ENCODE assay signal across 1 cellular context in the genomic region with DNA sequence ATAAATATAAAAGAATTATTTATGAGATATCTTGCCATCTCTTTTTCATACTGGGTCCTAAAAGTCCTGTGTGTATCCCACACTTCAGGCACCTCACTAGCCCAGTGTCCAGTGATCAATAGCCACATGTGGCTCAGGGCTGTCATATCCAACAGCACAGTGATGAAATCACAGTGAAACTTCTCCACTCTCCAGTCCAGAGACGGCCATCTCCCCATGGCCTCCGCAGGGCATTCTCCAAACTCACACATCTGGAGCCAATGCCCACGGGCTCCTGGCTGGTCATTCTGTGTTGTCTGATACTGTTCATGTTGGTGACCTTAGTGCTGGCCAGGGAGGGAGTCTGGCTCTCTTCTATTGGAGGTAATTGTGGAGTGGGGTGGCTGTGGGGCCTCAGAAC.
TF ChIP-seq lines count a peak whose summit lies in the region.

No MANE protein-coding gene starts in this region.

TF ChIP-seq in K562, 482 proteins besides CTCF, POLR2A, EP300 and RAD21 (continued from another document):
- TF ChIP-seq, protein P1, sequence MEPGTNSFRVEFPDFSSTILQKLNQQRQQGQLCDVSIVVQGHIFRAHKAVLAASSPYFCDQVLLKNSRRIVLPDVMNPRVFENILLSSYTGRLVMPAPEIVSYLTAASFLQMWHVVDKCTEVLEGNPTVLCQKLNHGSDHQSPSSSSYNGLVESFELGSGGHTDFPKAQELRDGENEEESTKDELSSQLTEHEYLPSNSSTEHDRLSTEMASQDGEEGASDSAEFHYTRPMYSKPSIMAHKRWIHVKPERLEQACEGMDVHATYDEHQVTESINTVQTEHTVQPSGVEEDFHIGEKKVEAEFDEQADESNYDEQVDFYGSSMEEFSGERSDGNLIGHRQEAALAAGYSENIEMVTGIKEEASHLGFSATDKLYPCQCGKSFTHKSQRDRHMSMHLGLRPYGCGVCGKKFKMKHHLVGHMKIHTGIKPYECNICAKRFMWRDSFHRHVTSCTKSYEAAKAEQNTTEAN (CRISPR knock-in tag; IDR thresholded peaks at IDR 0.05): no peak
- no peak for TF ChIP-seq ZNF431 (CRISPR knock-in tag; IDR thresholded peaks at IDR 0.05)
